Comparison of ENCODE assay signal across 8 cellular contexts in genomic region chr17:18563405-18564098, GRCh38.
DNase-seq lines count a peak whose midpoint lies in the region; ATAC-seq, FAIRE-seq and TF ChIP-seq lines count a peak whose summit lies in the region.
"Not testable (repeated sequence)": the region's sequence is repeated elsewhere in the genome, so short reads cannot be mapped to it uniquely, and the experiment has no call there.

No MANE protein-coding gene starts in this region.

- not testable (repeated sequence) for H3K79me2 ChIP-seq in HepG2 (ENCODE audit: insufficient read depth, low read length)

- H2AFZ ChIP-seq in HepG2 (ENCODE audit: low read length) = not testable (repeated sequence)

- H3K4me1 Mint-ChIP-seq in Calu3 (ENCODE audit: low read depth, unreplicated experiment) = peaks cover 11% of the 10 kb centered on the region
- H3K4me1 Mint-ChIP-seq in activated CD4-positive, alpha-beta T cell treated with anti-CD3 and anti-CD28 coated beads, Interleukin-2, amount 10 ng/mL, durations not matched to agents 7 days and 5 days = peaks cover 14% of the 10 kb centered on the region
- H3K4me1 Mint-ChIP-seq in stimulated activated naive B cell treated with anti-CD40 and anti-IgM and Interleukin-4, amounts not matched to agents 10 μg/mL and 1 μg/mL and 100 μg/mL, for 72 hours = peaks cover 10 to 15% of the 10 kb centered on the region in 2 donors

- TF ChIP-seq CTCF in Calu3 (IDR thresholded peaks at IDR 0.05; ENCODE audit: unreplicated experiment); bronchial epithelial cell (IDR thresholded peaks at IDR 0.05; ENCODE audit: insufficient read depth, low read length, severe bottlenecking): not testable (repeated sequence)
- TF ChIP-seq CTCF in HepG2 (CRISPR knock-in tag; IDR thresholded peaks at IDR 0.05) = peak; percentile 51

- intact Hi-C loops in Calu3 (cut with micrococcal nuclease; ENCODE audit: unreplicated experiment); HepG2 (cut with micrococcal nuclease; ENCODE audit: unreplicated experiment): not testable (repeated sequence)

- not testable (repeated sequence) for TF ChIP-seq RAD21 in HepG2 (CRISPR knock-in tag; IDR thresholded peaks at IDR 0.05)

- H3K9me3 Mint-ChIP-seq in Calu3 (ENCODE audit: low read depth, unreplicated experiment); activated CD4-positive, alpha-beta T cell treated with anti-CD3 and anti-CD28 coated beads, Interleukin-2, amount 10 ng/mL, durations not matched to agents 7 days and 5 days; stimulated activated naive B cell treated with anti-CD40 and anti-IgM and Interleukin-4, amounts not matched to agents 10 μg/mL and 1 μg/mL and 100 μg/mL, for 72 hours: not testable (repeated sequence)

- BruUV-seq in Calu3 (replicated peaks; lab: Mats Ljungman, UMichigan); HepG2 (replicated peaks; lab: Mats Ljungman, UMichigan): not testable (repeated sequence)

- CTCF ChIA-PET in Calu3 (lab: Charles Lee); activated CD4-positive, alpha-beta T cell treated with anti-CD3 and anti-CD28 coated beads, Interleukin-2, amount 10 ng/mL, durations not matched to agents 7 days and 5 days (lab: Charles Lee); HepG2 (lab: Yijun Ruan, JAX; ENCODE audit: low intra/inter-chr PET ratio, low total read pairs): not testable (repeated sequence)

- FAIRE-seq in bronchial epithelial cell (lab: Jason Lieb, UNC); HepG2 (lab: Jason Lieb, UNC): not testable (repeated sequence)

- peak; percentile 71 for ATAC-seq in GM21723 (IDR thresholded peaks at IDR 0.05; ENCODE audit: unreplicated experiment)
- peak; percentile 60 for ATAC-seq in HG03354 (IDR thresholded peaks at IDR 0.05; ENCODE audit: poor library complexity, severe bottlenecking, unreplicated experiment)
- peak; percentile 96 for ATAC-seq in HepG2
- peak; percentile 94 to 95 for ATAC-seq in stimulated activated naive B cell treated with anti-CD40 and anti-IgM and Interleukin-4, amounts not matched to agents 10 μg/mL and 1 μg/mL and 100 μg/mL, for 72 hours (replicated peaks)

- not testable (repeated sequence) for H4K20me1 ChIP-seq in HepG2 (ENCODE audit: insufficient read depth, low read length)

- H3K4me2 ChIP-seq in HepG2 (ENCODE audit: low read depth, low read length) = not testable (repeated sequence)

- not testable (repeated sequence) for H3K4me1 ChIP-seq in HepG2 (ENCODE audit: insufficient read depth, low read length)

- not testable (repeated sequence) for H3K27ac ChIP-seq in HepG2 (ENCODE audit: extremely low read length, insufficient read depth, low read length)

- TF ChIP-seq POLR2A in HepG2 (IDR thresholded peaks at IDR 0.05; ENCODE audit: insufficient read depth in 1 of 2, low read depth in 2 of 2, low read length in 2 of 2) = not testable (repeated sequence)

- not testable (repeated sequence) for H3K36me3 Mint-ChIP-seq in Calu3 (ENCODE audit: insufficient read depth, unreplicated experiment); activated CD4-positive, alpha-beta T cell treated with anti-CD3 and anti-CD28 coated beads, Interleukin-2, amount 10 ng/mL, durations not matched to agents 7 days and 5 days (ENCODE audit: low read depth); stimulated activated naive B cell treated with anti-CD40 and anti-IgM and Interleukin-4, amounts not matched to agents 10 μg/mL and 1 μg/mL and 100 μg/mL, for 72 hours

- not testable (repeated sequence) for H3K4me3 ChIP-seq in bronchial epithelial cell (ENCODE audit: low read depth, low read length); HepG2 (replicated peaks in 1 of 3; ENCODE audit: insufficient read depth in 1 of 3, low read depth in 2 of 3, low read length in 3 of 3)

- H3K36me3 ChIP-seq in bronchial epithelial cell (ENCODE audit: control insufficient read depth, insufficient read depth, low read length); HepG2 (replicated peaks in 1 of 2; ENCODE audit: control insufficient read depth in 1 of 2, insufficient read depth in 2 of 2, low read length in 2 of 2): not testable (repeated sequence)

- in situ Hi-C loops in HepG2 (cut with HindIII; ENCODE audit: extremely low pct_ligation_motif_present, low pct_unique_long_range_greater_than_20kb) = not testable (repeated sequence)

- DNase-seq in Calu3; HepG2 (ENCODE audit: low spot score): not testable (repeated sequence)
- peak; percentile 63 for DNase-seq in NCI-H69 (lab: John Stamatoyannopoulos, UW)
- DNase-seq in activated CD4-positive, alpha-beta T cell treated with anti-CD3 and anti-CD28 coated beads, Interleukin-2, amount 10 ng/mL, durations not matched to agents 7 days and 5 days = peak; percentile 24
- DNase-seq in bronchial epithelial cell (ENCODE audit: low read depth) = peak; percentile 0
- peak; percentile 34 for DNase-seq in stimulated activated naive B cell treated with anti-CD40 and anti-IgM and Interleukin-4, amounts not matched to agents 10 μg/mL and 1 μg/mL and 100 μg/mL, for 72 hours

- POLR2A ChIA-PET in activated CD4-positive, alpha-beta T cell treated with anti-CD3 and anti-CD28 coated beads, Interleukin-2, amount 10 ng/mL, durations not matched to agents 7 days and 5 days (lab: Charles Lee); HepG2 (lab: Yijun Ruan, JAX): not testable (repeated sequence)

- peak overlapping the region; percentile 49 for H3K4me3 Mint-ChIP-seq in Calu3 (ENCODE audit: low read depth, unreplicated experiment)
- not testable (repeated sequence) for H3K4me3 Mint-ChIP-seq in activated CD4-positive, alpha-beta T cell treated with anti-CD3 and anti-CD28 coated beads, Interleukin-2, amount 10 ng/mL, durations not matched to agents 7 days and 5 days
- H3K4me3 Mint-ChIP-seq in stimulated activated naive B cell treated with anti-CD40 and anti-IgM and Interleukin-4, amounts not matched to agents 10 μg/mL and 1 μg/mL and 100 μg/mL, for 72 hours = peak overlapping the region; percentile 72 to 77

- H3K9ac ChIP-seq in HepG2 (ENCODE audit: insufficient read depth, low read depth, low read length) = not testable (repeated sequence)

- 58% methylated on average over 4 of the region's 15 CpGs for WGBS in HepG2 (ENCODE audit: low lambda C conversion rate)

- not testable (repeated sequence) for H3K27ac Mint-ChIP-seq in Calu3 (ENCODE audit: unreplicated experiment); stimulated activated naive B cell treated with anti-CD40 and anti-IgM and Interleukin-4, amounts not matched to agents 10 μg/mL and 1 μg/mL and 100 μg/mL, for 72 hours
- peak overlapping the region; percentile 73 for H3K27ac Mint-ChIP-seq in activated CD4-positive, alpha-beta T cell treated with anti-CD3 and anti-CD28 coated beads, Interleukin-2, amount 10 ng/mL, durations not matched to agents 7 days and 5 days

- H3K27me3 Mint-ChIP-seq in Calu3 (ENCODE audit: unreplicated experiment); activated CD4-positive, alpha-beta T cell treated with anti-CD3 and anti-CD28 coated beads, Interleukin-2, amount 10 ng/mL, durations not matched to agents 7 days and 5 days; stimulated activated naive B cell treated with anti-CD40 and anti-IgM and Interleukin-4, amounts not matched to agents 10 μg/mL and 1 μg/mL and 100 μg/mL, for 72 hours: not testable (repeated sequence)

- H3K9me3 ChIP-seq in HepG2 (ENCODE audit: low read length) = not testable (repeated sequence)

- not testable (repeated sequence) for H3K27me3 ChIP-seq in bronchial epithelial cell (ENCODE audit: control insufficient read depth, insufficient read depth, low read length); HepG2 (ENCODE audit: control insufficient read depth in 1 of 2, insufficient read depth in 2 of 2, low read length in 2 of 2)

- not testable (repeated sequence) for TF ChIP-seq EP300 in HepG2 (IDR thresholded peaks at IDR 0.05; ENCODE audit: low read depth in 2 of 2, low read length in 2 of 2); HepG2 (CRISPR knock-in tag; IDR thresholded peaks at IDR 0.05; ENCODE audit: borderline replicate concordance)

TF ChIP-seq in HepG2, 621 proteins besides CTCF, POLR2A, EP300 and RAD21:
- peak; percentile 38 for TF ChIP-seq STAG1 (CRISPR knock-in tag; IDR thresholded peaks at IDR 0.05)
- peak; percentile 39; the same call in 1 of the 2 replicates for TF ChIP-seq ZNF263 (CRISPR knock-in tag; IDR thresholded peaks at IDR 0.05)
